In genomic region chr19:19171110-19171672, GRCh38 we compare ENCODE assay signal across 2 cellular contexts.
TF ChIP-seq lines count a peak whose summit lies in the region.

No MANE protein-coding gene starts in this region.

TF ChIP-seq in IMR-90, 13 proteins besides CTCF, POLR2A, EP300 and RAD21:
- TF ChIP-seq SMC3 (IDR thresholded peaks at IDR 0.05; ENCODE audit: low read depth, low read length) (no peak), CEBPB (IDR thresholded peaks at IDR 0.05; ENCODE audit: low read depth, low read length) (no peak), RFX5 (IDR thresholded peaks at IDR 0.05; ENCODE audit: low read depth, low read length) (no peak), BHLHE40 (IDR thresholded peaks at IDR 0.05; ENCODE audit: low read depth, low read length) (no peak), FOS (IDR thresholded peaks at IDR 0.05; ENCODE audit: low read depth, low read length) (no peak), MAFK (IDR thresholded peaks at IDR 0.05; ENCODE audit: low read depth, low read length) (no peak), CHD1 (IDR thresholded peaks at IDR 0.05; ENCODE audit: low read depth, low read length) (no peak)

TF ChIP-seq in K562, 482 proteins besides CTCF, POLR2A, EP300 and RAD21:
- TF ChIP-seq RERE (CRISPR knock-in tag; IDR thresholded peaks at IDR 0.05; ENCODE audit: borderline replicate concordance) = no peak
- TF ChIP-seq ZBTB7A (IDR thresholded peaks at IDR 0.05; ENCODE audit: borderline replicate concordance, control insufficient read depth, low read depth, low read length) = no peak
- TF ChIP-seq ZNF232 (CRISPR knock-in tag; IDR thresholded peaks at IDR 0.05) = no peak
- TF ChIP-seq RFX7 (CRISPR knock-in tag; IDR thresholded peaks at IDR 0.05) = no peak
- TF ChIP-seq ZNF121 (CRISPR knock-in tag; conservative IDR thresholded peaks at IDR 0.05) = peak; percentile 58
